ENCODE assay signal across 17 cellular contexts in genomic region chr1:67256291-67257172, GRCh38. TPM values are rescaled to one million over a fixed set of nuclear protein-coding genes. Genes with fewer than 3 reads are reported as not detected.
A peak's percentile ranks its signal among the peaks of the same experiment; 100 is the strongest.
DNase-seq lines count a peak whose midpoint lies in the region; ATAC-seq and TF ChIP-seq lines count a peak whose summit lies in the region.
"Had no signal": no experiment of that assay in that cellular context is flagged by ENCODE, and none has a peak within 500 bp of the region (broad histone marks: within the 10 kb centered on the region; RNA-seq: fewer than 3 reads in every experiment).

No MANE protein-coding gene starts in this region.

- no peak for TF ChIP-seq CTCF in heart left ventricle (IDR thresholded peaks at IDR 0.05)
- no peak for TF ChIP-seq CTCF in choroid plexus epithelial cell (conservative IDR thresholded peaks at IDR 0.05; ENCODE audit: low read depth, low read length)
- TF ChIP-seq CTCF in upper lobe of right lung (IDR thresholded peaks at IDR 0.05) = no peak

- ATAC-seq in Right ventricle myocardium inferior (peak; percentile 71), heart left ventricle (no peak), upper lobe of right lung (peak; percentile 92), GM19351 (IDR thresholded peaks at IDR 0.05; ENCODE audit: unreplicated experiment) (no peak), HG02852 (IDR thresholded peaks at IDR 0.05; ENCODE audit: unreplicated experiment) (no peak)

- 40 to 55% (median 47%) methylated on average over 2 of the region's 2 CpGs for WGBS in heart left ventricle, 4 donors

- no peak overlapping the region for H3K4me3 ChIP-seq in heart left ventricle
- no peak overlapping the region for H3K4me3 ChIP-seq in choroid plexus epithelial cell (ENCODE audit: low read depth, low read length)
- no peak overlapping the region for H3K4me3 ChIP-seq in upper lobe of right lung
- H3K4me3 ChIP-seq: heart right ventricle, transverse colon had no signal

- no peak for TF ChIP-seq POLR2A in heart left ventricle (IDR thresholded peaks at IDR 0.05)

- DNase-seq in Right ventricle myocardium inferior (ENCODE audit: missing footprints) (no peak), heart left ventricle (no peak), choroid plexus epithelial cell (ENCODE audit: low read depth) (peak; percentile 13), iris pigment epithelial cell (ENCODE audit: low read depth) (peak; percentile 8), upper lobe of right lung (no peak)
- no peak for DNase-seq in stimulated activated naive CD4-positive, alpha-beta T cell treated with Interleukin-2 at 50 U/mL for 16 hours (lab: John Stamatoyannopoulos, UW)
- DNase-seq: activated CD4-positive, alpha-beta T cell treated with anti-CD3 and anti-CD28 coated beads, Interleukin-2, amount 50 U/mL, for 48 hours; amniotic stem cell; heart right ventricle; islet precursor cell; NCI-H1092 treated with DMSO at 0.1 percent for 48 hours; NCI-H2171 treated with DMSO at 0.1 percent for 48 hours; nucleus accumbens; SW 1271; transverse colon had no signal

- intact Hi-C loops in Right ventricle myocardium inferior (cut with DNase I) (no loop called here), heart left ventricle (cut with DNase I) (no loop called here), upper lobe of right lung (cut with DNase I) (no loop called here)

- H3K9me3 ChIP-seq in heart left ventricle (no peaks in the 10 kb centered on the region), upper lobe of right lung (no peaks in the 10 kb centered on the region)
- H3K9me3 ChIP-seq: transverse colon had no signal

- H3K27ac ChIP-seq in heart left ventricle (no peak overlapping the region), upper lobe of right lung (no peak overlapping the region)
- H3K27ac ChIP-seq: heart right ventricle, transverse colon had no signal

- H3K4me1 ChIP-seq in heart left ventricle (no peaks in the 10 kb centered on the region), upper lobe of right lung (no peaks in the 10 kb centered on the region)
- H3K4me1 ChIP-seq: heart right ventricle, transverse colon had no signal

- H3K36me3 ChIP-seq in heart left ventricle (no peaks in the 10 kb centered on the region), upper lobe of right lung (no peaks in the 10 kb centered on the region)
- H3K36me3 ChIP-seq: heart right ventricle, transverse colon had no signal

- H3K27me3 ChIP-seq in heart left ventricle = no peaks in the 10 kb centered on the region
- no peaks in the 10 kb centered on the region for H3K27me3 ChIP-seq in upper lobe of right lung
- H3K27me3 ChIP-seq: transverse colon had no signal

RNA-seq across cellular contexts. Expression of gene IL12RB2, which starts 51.1 kb away (rescaled TPM):
- total RNA-seq in Right ventricle myocardium inferior (0.41 TPM), heart left ventricle (1 to 10 TPM in 2 of 9 donors, under 1 TPM in 5, not detected in 2; 0.25 to 1.9 (median 0.83) TPM), upper lobe of right lung (0.87 TPM)
- under 1 TPM; 0.04 to 0.08 TPM for polyA plus RNA-seq in heart left ventricle

Comparison
In these comparisons a context has a peak if more than half of its experiments do, and no peak if none do; other contexts are left out.
1. ATAC-seq: peak in Right ventricle myocardium inferior (single experiment) and upper lobe of right lung (single experiment); none in heart left ventricle (0 of 4), GM19351 (single experiment) and HG02852 (single experiment).
2. DNase-seq: peak in choroid plexus epithelial cell (single experiment) and iris pigment epithelial cell (single experiment); none in Right ventricle myocardium inferior (single experiment), heart left ventricle (0 of 5), upper lobe of right lung (single experiment) and stimulated activated naive CD4-positive, alpha-beta T cell treated with Interleukin-2 at 50 U/mL for 16 hours (single experiment).